ENCODE assay signal across 8 cellular contexts in genomic region chr17:76005263-76006149, GRCh38. TPM values are rescaled to one million over a fixed set of nuclear protein-coding genes. Genes with fewer than 3 reads are reported as not detected.
DNase-seq lines count a peak whose midpoint lies in the region; ATAC-seq and TF ChIP-seq lines count a peak whose summit lies in the region.

No MANE protein-coding gene starts in this region.

- peak overlapping the region; percentile 24 for H3K9ac ChIP-seq in mesenchymal stem cell (ENCODE audit: low read length)

- no peak overlapping the region for H2AFZ ChIP-seq in mesenchymal stem cell (ENCODE audit: low read depth, low read length)

- H3K36me3 ChIP-seq in HAP-1 (replicated peaks) (no peaks in the 10 kb centered on the region), mesenchymal stem cell (ENCODE audit: control insufficient read depth in 1 of 2, insufficient read depth in 2 of 2, low read depth in 1 of 2, low read length in 2 of 2) (peaks cover 0 to 51% of the 10 kb centered on the region in 2 experiments)

- no peak for ATAC-seq in GM19351 (IDR thresholded peaks at IDR 0.05; ENCODE audit: unreplicated experiment)

- peak overlapping the region; percentile 54 for H3K27ac ChIP-seq in mesenchymal stem cell (ENCODE audit: low read length, poor library complexity, severe bottlenecking)

- WGBS in mesenchymal stem cell = 77% methylated on average over 16 of the region's 16 CpGs

- H3K4me1 ChIP-seq in HAP-1 (no peaks in the 10 kb centered on the region), mesenchymal stem cell (ENCODE audit: control insufficient read depth, insufficient read depth, low read depth, low read length) (peaks cover 14% of the 10 kb centered on the region)

- peak; percentile 56 for TF ChIP-seq CTCF in AG09319 (IDR thresholded peaks at IDR 0.05; ENCODE audit: low read depth, low read length)

- no peaks in the 10 kb centered on the region for H3K9me3 ChIP-seq in HAP-1
- H3K9me3 ChIP-seq in mesenchymal stem cell (ENCODE audit: control insufficient read depth, low read length) = no peaks in the 10 kb centered on the region

- no peak overlapping the region for H3K14ac ChIP-seq in mesenchymal stem cell (ENCODE audit: low read length in 2 of 2)

- no peak overlapping the region for H3K18ac ChIP-seq in mesenchymal stem cell (ENCODE audit: low read depth in 1 of 2, low read length in 2 of 2)

- no peak overlapping the region for H2BK15ac ChIP-seq in mesenchymal stem cell (ENCODE audit: low read depth, poor library complexity, severe bottlenecking)

- H3K4me2 ChIP-seq in mesenchymal stem cell (ENCODE audit: low read length, poor library complexity, severe bottlenecking) = no peak overlapping the region

- no peak overlapping the region for H3K23ac ChIP-seq in mesenchymal stem cell (ENCODE audit: low read length in 2 of 2)

- no peak overlapping the region for H2BK12ac ChIP-seq in mesenchymal stem cell (ENCODE audit: low read length in 2 of 2)

- no peak overlapping the region for H3K4ac ChIP-seq in mesenchymal stem cell (ENCODE audit: low read depth in 1 of 2, low read length in 2 of 2)

- DNase-seq in AG09319 (ENCODE audit: extremely low read depth, low read depth) (peak; percentile 32), HAP-1 (ENCODE audit: low spot score in 2 of 2) (peak; percentile 34 to 95), NCI-H524 treated with DMSO at 0.1 percent for 48 hours (lab: John Stamatoyannopoulos, UW) (peak; percentile 74), dermis blood vessel endothelial cell (peak; percentile 81), mesenchymal stem cell (peak; percentile 64)
- peak; percentile 80 for DNase-seq in activated CD4-positive, alpha-beta T cell treated with anti-CD3 and anti-CD28 coated beads, Interleukin-2, amount 50 U/mL, for 1 hour
- peak; percentile 65 to 67 for DNase-seq in stimulated activated CD8-positive, alpha-beta memory T cell treated with anti-CD3 and anti-CD28 coated beads, Interleukin-2, amount 100 ng/mL, for 1 hour (ENCODE audit: low read depth in 2 of 2)

- no peak overlapping the region for H3K4me3 ChIP-seq in HAP-1
- H3K4me3 ChIP-seq in mesenchymal stem cell (ENCODE audit: insufficient read depth in 1 of 2, low read depth in 1 of 2, low read length in 2 of 2) = no peak overlapping the region

- in situ Hi-C loops in HAP-1 (cut with MboI; ENCODE audit: low sequenced_read_pairs) = loop anchor here (5.0 kb wide), 1 partner anchor 98 kb away; no protein-coding TSS in a partner anchor

- peak overlapping the region; percentile 69 for H4K91ac ChIP-seq in mesenchymal stem cell (ENCODE audit: low read length)

- no peak overlapping the region for H2BK120ac ChIP-seq in mesenchymal stem cell (ENCODE audit: low read depth, low read length)

- no peak overlapping the region for H2BK5ac ChIP-seq in mesenchymal stem cell (ENCODE audit: low read depth, low read length, poor library complexity, severe bottlenecking)

- H4K8ac ChIP-seq in mesenchymal stem cell (ENCODE audit: low read length) = peak overlapping the region; percentile 19

- no peaks in the 10 kb centered on the region for H3K27me3 ChIP-seq in HAP-1 (ENCODE audit: low read depth)
- H3K27me3 ChIP-seq in mesenchymal stem cell (ENCODE audit: control insufficient read depth in 1 of 2, insufficient read depth in 1 of 2, low read length in 2 of 2) = peaks cover 0 to 11% of the 10 kb centered on the region in 2 experiments

- no peaks in the 10 kb centered on the region for H3K79me1 ChIP-seq in mesenchymal stem cell (replicated peaks; ENCODE audit: low read length, poor library complexity, severe bottlenecking)

- H2AK5ac ChIP-seq in mesenchymal stem cell (ENCODE audit: low read length, severe bottlenecking) = no peak overlapping the region

RNA-seq across cellular contexts. Expression of gene CDK3, which starts 4.9 kb away (rescaled TPM):
- total RNA-seq in dermis blood vessel endothelial cell = 0.51 and 2.1 TPM in 2 replicates
- 3.5 TPM for polyA plus RNA-seq in mesenchymal stem cell (2013, experiment 1 of 2)
- 3.1 TPM for polyA plus RNA-seq in mesenchymal stem cell (2013, experiment 2 of 2)

RNA-seq across cellular contexts. Expression of gene EVPL, which starts 21.6 kb away (rescaled TPM):
- under 0.01 and 0.05 TPM in 2 replicates for total RNA-seq in dermis blood vessel endothelial cell
- polyA plus RNA-seq in mesenchymal stem cell (2013, experiment 1 of 2) = not detected
- not detected for polyA plus RNA-seq in mesenchymal stem cell (2013, experiment 2 of 2)

RNA-seq across cellular contexts. Expression of gene TEN1, which starts 26.5 kb away (rescaled TPM):
- 14.0 and 20.8 TPM in 2 replicates for total RNA-seq in dermis blood vessel endothelial cell
- polyA plus RNA-seq in mesenchymal stem cell (2013, experiment 1 of 2) = 21.3 TPM
- 20.5 TPM for polyA plus RNA-seq in mesenchymal stem cell (2013, experiment 2 of 2)

RNA-seq across cellular contexts. Expression of gene ACOX1, which starts 26.5 kb away (rescaled TPM):
- total RNA-seq in dermis blood vessel endothelial cell = 68.4 and 79.8 TPM in 2 replicates
- polyA plus RNA-seq in mesenchymal stem cell (2013, experiment 1 of 2) = 14.7 TPM
- 14.0 TPM for polyA plus RNA-seq in mesenchymal stem cell (2013, experiment 2 of 2)
